ENCODE assay signal across 1 cellular context in the genomic region with DNA sequence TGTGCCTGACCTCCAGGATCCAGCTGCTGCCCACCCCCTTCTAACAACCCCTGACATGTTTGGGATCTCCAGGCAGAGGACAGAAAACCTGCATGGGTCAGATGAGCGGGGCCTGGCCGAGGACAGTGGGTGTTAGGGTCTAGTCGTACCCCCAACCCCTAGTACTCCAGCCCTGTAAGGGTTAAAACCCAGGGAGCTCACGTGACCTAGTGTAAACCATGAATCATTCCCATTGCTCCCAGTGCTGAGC.
TF ChIP-seq lines count a peak whose summit lies in the region.

No MANE protein-coding gene starts in this region.

TF ChIP-seq in H1, 55 proteins besides CTCF, POLR2A, EP300 and RAD21 (continued from another document):
- TF ChIP-seq, protein P1, sequence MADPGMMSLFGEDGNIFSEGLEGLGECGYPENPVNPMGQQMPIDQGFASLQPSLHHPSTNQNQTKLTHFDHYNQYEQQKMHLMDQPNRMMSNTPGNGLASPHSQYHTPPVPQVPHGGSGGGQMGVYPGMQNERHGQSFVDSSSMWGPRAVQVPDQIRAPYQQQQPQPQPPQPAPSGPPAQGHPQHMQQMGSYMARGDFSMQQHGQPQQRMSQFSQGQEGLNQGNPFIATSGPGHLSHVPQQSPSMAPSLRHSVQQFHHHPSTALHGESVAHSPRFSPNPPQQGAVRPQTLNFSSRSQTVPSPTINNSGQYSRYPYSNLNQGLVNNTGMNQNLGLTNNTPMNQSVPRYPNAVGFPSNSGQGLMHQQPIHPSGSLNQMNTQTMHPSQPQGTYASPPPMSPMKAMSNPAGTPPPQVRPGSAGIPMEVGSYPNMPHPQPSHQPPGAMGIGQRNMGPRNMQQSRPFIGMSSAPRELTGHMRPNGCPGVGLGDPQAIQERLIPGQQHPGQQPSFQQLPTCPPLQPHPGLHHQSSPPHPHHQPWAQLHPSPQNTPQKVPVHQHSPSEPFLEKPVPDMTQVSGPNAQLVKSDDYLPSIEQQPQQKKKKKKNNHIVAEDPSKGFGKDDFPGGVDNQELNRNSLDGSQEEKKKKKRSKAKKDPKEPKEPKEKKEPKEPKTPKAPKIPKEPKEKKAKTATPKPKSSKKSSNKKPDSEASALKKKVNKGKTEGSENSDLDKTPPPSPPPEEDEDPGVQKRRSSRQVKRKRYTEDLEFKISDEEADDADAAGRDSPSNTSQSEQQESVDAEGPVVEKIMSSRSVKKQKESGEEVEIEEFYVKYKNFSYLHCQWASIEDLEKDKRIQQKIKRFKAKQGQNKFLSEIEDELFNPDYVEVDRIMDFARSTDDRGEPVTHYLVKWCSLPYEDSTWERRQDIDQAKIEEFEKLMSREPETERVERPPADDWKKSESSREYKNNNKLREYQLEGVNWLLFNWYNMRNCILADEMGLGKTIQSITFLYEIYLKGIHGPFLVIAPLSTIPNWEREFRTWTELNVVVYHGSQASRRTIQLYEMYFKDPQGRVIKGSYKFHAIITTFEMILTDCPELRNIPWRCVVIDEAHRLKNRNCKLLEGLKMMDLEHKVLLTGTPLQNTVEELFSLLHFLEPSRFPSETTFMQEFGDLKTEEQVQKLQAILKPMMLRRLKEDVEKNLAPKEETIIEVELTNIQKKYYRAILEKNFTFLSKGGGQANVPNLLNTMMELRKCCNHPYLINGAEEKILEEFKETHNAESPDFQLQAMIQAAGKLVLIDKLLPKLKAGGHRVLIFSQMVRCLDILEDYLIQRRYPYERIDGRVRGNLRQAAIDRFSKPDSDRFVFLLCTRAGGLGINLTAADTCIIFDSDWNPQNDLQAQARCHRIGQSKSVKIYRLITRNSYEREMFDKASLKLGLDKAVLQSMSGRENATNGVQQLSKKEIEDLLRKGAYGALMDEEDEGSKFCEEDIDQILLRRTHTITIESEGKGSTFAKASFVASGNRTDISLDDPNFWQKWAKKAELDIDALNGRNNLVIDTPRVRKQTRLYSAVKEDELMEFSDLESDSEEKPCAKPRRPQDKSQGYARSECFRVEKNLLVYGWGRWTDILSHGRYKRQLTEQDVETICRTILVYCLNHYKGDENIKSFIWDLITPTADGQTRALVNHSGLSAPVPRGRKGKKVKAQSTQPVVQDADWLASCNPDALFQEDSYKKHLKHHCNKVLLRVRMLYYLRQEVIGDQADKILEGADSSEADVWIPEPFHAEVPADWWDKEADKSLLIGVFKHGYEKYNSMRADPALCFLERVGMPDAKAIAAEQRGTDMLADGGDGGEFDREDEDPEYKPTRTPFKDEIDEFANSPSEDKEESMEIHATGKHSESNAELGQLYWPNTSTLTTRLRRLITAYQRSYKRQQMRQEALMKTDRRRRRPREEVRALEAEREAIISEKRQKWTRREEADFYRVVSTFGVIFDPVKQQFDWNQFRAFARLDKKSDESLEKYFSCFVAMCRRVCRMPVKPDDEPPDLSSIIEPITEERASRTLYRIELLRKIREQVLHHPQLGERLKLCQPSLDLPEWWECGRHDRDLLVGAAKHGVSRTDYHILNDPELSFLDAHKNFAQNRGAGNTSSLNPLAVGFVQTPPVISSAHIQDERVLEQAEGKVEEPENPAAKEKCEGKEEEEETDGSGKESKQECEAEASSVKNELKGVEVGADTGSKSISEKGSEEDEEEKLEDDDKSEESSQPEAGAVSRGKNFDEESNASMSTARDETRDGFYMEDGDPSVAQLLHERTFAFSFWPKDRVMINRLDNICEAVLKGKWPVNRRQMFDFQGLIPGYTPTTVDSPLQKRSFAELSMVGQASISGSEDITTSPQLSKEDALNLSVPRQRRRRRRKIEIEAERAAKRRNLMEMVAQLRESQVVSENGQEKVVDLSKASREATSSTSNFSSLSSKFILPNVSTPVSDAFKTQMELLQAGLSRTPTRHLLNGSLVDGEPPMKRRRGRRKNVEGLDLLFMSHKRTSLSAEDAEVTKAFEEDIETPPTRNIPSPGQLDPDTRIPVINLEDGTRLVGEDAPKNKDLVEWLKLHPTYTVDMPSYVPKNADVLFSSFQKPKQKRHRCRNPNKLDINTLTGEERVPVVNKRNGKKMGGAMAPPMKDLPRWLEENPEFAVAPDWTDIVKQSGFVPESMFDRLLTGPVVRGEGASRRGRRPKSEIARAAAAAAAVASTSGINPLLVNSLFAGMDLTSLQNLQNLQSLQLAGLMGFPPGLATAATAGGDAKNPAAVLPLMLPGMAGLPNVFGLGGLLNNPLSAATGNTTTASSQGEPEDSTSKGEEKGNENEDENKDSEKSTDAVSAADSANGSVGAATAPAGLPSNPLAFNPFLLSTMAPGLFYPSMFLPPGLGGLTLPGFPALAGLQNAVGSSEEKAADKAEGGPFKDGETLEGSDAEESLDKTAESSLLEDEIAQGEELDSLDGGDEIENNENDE (IDR thresholded peaks at IDR 0.05; ENCODE audit: insufficient replicate concordance, low read length): no peak
- no peak for TF ChIP-seq BRCA1 (IDR thresholded peaks at IDR 0.05; ENCODE audit: low read depth, low read length)
- TF ChIP-seq, protein P2, sequence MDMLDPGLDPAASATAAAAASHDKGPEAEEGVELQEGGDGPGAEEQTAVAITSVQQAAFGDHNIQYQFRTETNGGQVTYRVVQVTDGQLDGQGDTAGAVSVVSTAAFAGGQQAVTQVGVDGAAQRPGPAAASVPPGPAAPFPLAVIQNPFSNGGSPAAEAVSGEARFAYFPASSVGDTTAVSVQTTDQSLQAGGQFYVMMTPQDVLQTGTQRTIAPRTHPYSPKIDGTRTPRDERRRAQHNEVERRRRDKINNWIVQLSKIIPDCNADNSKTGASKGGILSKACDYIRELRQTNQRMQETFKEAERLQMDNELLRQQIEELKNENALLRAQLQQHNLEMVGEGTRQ (IDR thresholded peaks at IDR 0.05; ENCODE audit: low read length): peak; percentile 92
- no peak for TF ChIP-seq SP1 (IDR thresholded peaks at IDR 0.05; ENCODE audit: low read depth, low read length)
- 0 out of 2 replicates have a peak, but pooled peaks have one; percentile 3 for TF ChIP-seq KDM1A (IDR thresholded peaks at IDR 0.05; ENCODE audit: borderline replicate concordance, low read length)
- no peak for TF ChIP-seq RBBP5 (IDR thresholded peaks at IDR 0.05; ENCODE audit: borderline replicate concordance, low read depth, low read length)
- peak; percentile 38; the same call in 1 of the 2 replicates for TF ChIP-seq TAF1 (IDR thresholded peaks at IDR 0.05; ENCODE audit: low read depth, low read length)
- TF ChIP-seq, protein P3, sequence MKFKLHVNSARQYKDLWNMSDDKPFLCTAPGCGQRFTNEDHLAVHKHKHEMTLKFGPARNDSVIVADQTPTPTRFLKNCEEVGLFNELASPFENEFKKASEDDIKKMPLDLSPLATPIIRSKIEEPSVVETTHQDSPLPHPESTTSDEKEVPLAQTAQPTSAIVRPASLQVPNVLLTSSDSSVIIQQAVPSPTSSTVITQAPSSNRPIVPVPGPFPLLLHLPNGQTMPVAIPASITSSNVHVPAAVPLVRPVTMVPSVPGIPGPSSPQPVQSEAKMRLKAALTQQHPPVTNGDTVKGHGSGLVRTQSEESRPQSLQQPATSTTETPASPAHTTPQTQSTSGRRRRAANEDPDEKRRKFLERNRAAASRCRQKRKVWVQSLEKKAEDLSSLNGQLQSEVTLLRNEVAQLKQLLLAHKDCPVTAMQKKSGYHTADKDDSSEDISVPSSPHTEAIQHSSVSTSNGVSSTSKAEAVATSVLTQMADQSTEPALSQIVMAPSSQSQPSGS (IDR thresholded peaks at IDR 0.05; ENCODE audit: low read length): 0 out of 2 replicates have a peak, but pooled peaks have one; percentile 9
